1 cellular context compared by ENCODE assay signal in genomic region chr2:60505240-60505639, GRCh38.
TF ChIP-seq lines count a peak whose summit lies in the region.

No MANE protein-coding gene starts in this region.

TF ChIP-seq in H1, 55 proteins besides CTCF, POLR2A, EP300 and RAD21 (continued from another document):
- no peak for TF ChIP-seq HDAC2 (IDR thresholded peaks at IDR 0.05; ENCODE audit: borderline replicate concordance in 1 of 2, low read depth in 2 of 2, low read length in 2 of 2)
- TF ChIP-seq ATF3 (IDR thresholded peaks at IDR 0.05; ENCODE audit: insufficient read depth, low read depth, low read length): no peak
- TF ChIP-seq SIN3A (conservative IDR thresholded peaks at IDR 0.05 in 1 of 2, IDR thresholded peaks at IDR 0.05 in 1 of 2; ENCODE audit: low read depth in 1 of 2, low read length in 2 of 2): no peak
- TF ChIP-seq TCF12 (IDR thresholded peaks at IDR 0.05; ENCODE audit: low read depth, low read length): no peak
- no peak for TF ChIP-seq ZNF274 (IDR thresholded peaks at IDR 0.05; ENCODE audit: borderline replicate concordance, extremely low read depth, low read length)
- no peak for TF ChIP-seq NRF1 (IDR thresholded peaks at IDR 0.05; ENCODE audit: low read depth, low read length)
- TF ChIP-seq SIX5 (IDR thresholded peaks at IDR 0.05; ENCODE audit: low read depth, low read length): no peak
- TF ChIP-seq CTBP2 (IDR thresholded peaks at IDR 0.05; ENCODE audit: borderline replicate concordance, insufficient read depth, insufficient read length, low read length): no peak
TF ChIP-seq in H1: peak in this region for 0.
